9 cellular contexts compared by ENCODE assay signal in the genomic region with DNA sequence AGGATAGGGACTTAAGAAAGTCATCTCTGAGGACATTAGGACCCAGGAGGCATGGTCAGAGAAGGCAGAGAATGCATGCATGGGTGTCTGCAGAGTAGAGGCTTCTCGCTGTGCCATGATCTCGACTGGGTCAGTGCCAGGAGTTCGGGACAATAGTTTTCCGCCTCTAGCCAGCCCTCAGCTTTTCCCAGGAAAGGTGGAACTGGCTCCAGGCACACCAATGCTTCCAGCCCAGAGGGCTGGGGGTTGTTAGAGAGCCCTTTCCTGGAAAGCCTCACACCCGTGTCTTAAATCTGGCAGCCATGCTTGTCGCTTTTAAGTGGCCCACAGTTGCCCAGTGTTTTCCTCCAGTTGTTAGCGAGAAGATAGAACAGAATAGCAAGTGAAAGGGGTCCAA.
DNase-seq lines count a peak whose midpoint lies in the region; ATAC-seq and TF ChIP-seq lines count a peak whose summit lies in the region.
"Had no signal": no experiment of that assay in that cellular context is flagged by ENCODE, and none has a peak within 500 bp of the region (broad histone marks: within the 10 kb centered on the region; RNA-seq: fewer than 3 reads in every experiment).

No MANE protein-coding gene starts in this region.

- no peaks in the 10 kb centered on the region for H3K27me3 ChIP-seq in colonic mucosa

- TF ChIP-seq POLR2A in GM18505 (IDR thresholded peaks at IDR 0.05; ENCODE audit: borderline replicate concordance, extremely low read depth, insufficient read depth, insufficient read length) = no peak

- TF ChIP-seq CTCF in AG09309 (IDR thresholded peaks at IDR 0.05; ENCODE audit: control insufficient read depth, insufficient read depth, low read depth, low read length, missing control alignments) = no peak
- TF ChIP-seq CTCF in colonic mucosa (IDR thresholded peaks at IDR 0.05) = no peak

- ATAC-seq in GM18505 (IDR thresholded peaks at IDR 0.05; ENCODE audit: unreplicated experiment) (peak; percentile 26), HG02973 (IDR thresholded peaks at IDR 0.05; ENCODE audit: unreplicated experiment) (peak; percentile 26), GM18520 (IDR thresholded peaks at IDR 0.05; ENCODE audit: unreplicated experiment) (no peak)

- no peaks in the 10 kb centered on the region for H3K36me3 ChIP-seq in colonic mucosa

- H3K9ac ChIP-seq in colonic mucosa (ENCODE audit: low read depth in 2 of 2, low read length in 2 of 2) = peak overlapping the region; percentile 59 to 61

- H3K4me3 ChIP-seq in AG09309 (ENCODE audit: control insufficient read depth, low read depth, low read length) (peak overlapping the region; percentile 33), colonic mucosa (peak overlapping the region; percentile 46)

- DNase-seq in AG09309 (ENCODE audit: low read depth) (no peak), NCI-H748 (lab: John Stamatoyannopoulos, UW; ENCODE audit: unreplicated experiment) (peak; percentile 88), colonic mucosa (no peak), pons (ENCODE audit: low spot score) (peak; percentile 28), NCI-H1436 (lab: John Stamatoyannopoulos, UW) (no peak)

- intact Hi-C loops in colonic mucosa (cut with DNase I) = no loop called here

- peak overlapping the region; percentile 52 for H3K27ac ChIP-seq in colonic mucosa
- H3K27ac ChIP-seq: epithelial cell of prostate had no signal

- H3K9me3 ChIP-seq in colonic mucosa = no peaks in the 10 kb centered on the region

- H3K4me1 ChIP-seq in colonic mucosa = no peaks in the 10 kb centered on the region

Comparison
In these comparisons a context has a peak if more than half of its experiments do, and no peak if none do; other contexts are left out.
1. DNase-seq: peak in NCI-H748 (single experiment) and pons (single experiment); none in AG09309 (single experiment), colonic mucosa (single experiment) and NCI-H1436 (single experiment).